8 cellular contexts compared by ENCODE assay signal in the genomic region with DNA sequence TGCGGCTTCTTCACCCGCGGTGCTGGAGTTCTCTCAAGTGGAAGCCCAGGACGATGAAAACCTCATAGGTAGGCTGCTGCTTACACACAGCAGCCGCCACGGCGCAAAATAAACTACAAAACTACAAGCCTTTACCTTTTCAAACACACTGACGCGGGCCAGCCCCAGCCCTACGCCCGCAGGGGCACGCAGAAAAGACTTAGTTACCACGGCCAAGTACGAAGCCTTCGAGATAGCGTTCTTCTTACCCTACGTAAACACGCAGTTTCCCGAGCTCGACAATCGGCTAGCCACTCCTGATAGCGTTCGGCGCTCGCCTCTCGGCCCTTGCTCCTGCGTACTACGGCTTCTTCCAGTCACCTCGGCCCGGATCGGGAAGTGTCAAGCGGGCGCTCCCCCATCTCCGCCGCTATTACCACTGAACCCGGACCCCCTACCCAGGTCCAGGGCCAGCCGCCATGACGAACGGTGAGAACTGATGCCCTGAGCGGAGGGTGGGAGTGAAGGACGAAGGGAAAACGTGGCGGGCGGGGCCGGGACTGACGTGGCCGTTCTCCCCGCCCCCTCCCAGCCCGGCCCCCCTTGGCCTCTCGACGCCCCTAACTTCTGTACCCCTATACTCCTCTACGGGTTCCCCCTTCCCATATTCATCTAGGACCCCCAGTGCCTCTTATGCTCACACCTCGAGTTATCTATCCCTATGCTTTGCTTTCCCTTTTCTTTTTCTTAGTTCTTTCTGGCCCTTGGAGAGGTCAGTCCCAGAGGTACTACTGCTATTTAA. TPM values are rescaled to one million over a fixed set of nuclear protein-coding genes. Genes with fewer than 3 reads are reported as not detected.
A peak's percentile ranks its signal among the peaks of the same experiment; 100 is the strongest.
DNase-seq lines count a peak whose midpoint lies in the region; ATAC-seq and TF ChIP-seq lines count a peak whose summit lies in the region.

A gene (plus strand): TSS at position 350 of the 781 bp plus-strand sequence. CDS start 109 bp downstream, at position 459.

- peak; percentile 57 for TF ChIP-seq POLR2A in GM15510 (IDR thresholded peaks at IDR 0.05; ENCODE audit: borderline replicate concordance, extremely low read depth, insufficient read length)

- H3K4me1 Mint-ChIP-seq in progenitor cell of endocrine pancreas (ENCODE audit: low read depth), result peaks cover 14% of the 10 kb centered on the region

- H3K4me3 Mint-ChIP-seq in progenitor cell of endocrine pancreas (ENCODE audit: low read depth), result peak within 1 kb of the TSS; percentile 86

- no peaks in the 10 kb centered on the region for H3K27me3 Mint-ChIP-seq in progenitor cell of endocrine pancreas

- peak; percentile 90 for DNase-seq in NCI-H1694 (lab: John Stamatoyannopoulos, UW)
- DNase-seq in amniotic epithelial cell (ENCODE audit: low read depth), result peak; percentile 97
- peak; percentile 93 for DNase-seq in left cardiac atrium
- DNase-seq in progenitor cell of endocrine pancreas (ENCODE audit: low spot score, unreplicated experiment), result peak; percentile 68
- DNase-seq in ureter (ENCODE audit: low spot score), result peak; percentile 92

- intact Hi-C loops in T-helper 1 cell treated with Interleukin-12 subunit alpha and Interleukin-12 subunit beta and Interleukin-4 antibody, amounts not matched to agents 30 ng/mL and 1 ng/mL, for 36 hours (cut with micrococcal nuclease), result loop anchor here (1.0 to 5.0 kb wide), 17 partner anchors 10 to 944 kb away; a partner anchor contains a TSS
- intact Hi-C loops in left cardiac atrium (cut with DNase I), result loop anchor here in 1 of 2 donors (10.0 kb wide), 1 partner anchor 124 kb away; a partner anchor contains a TSS

- H3K9me3 Mint-ChIP-seq in progenitor cell of endocrine pancreas (ENCODE audit: low read depth), result no peaks in the 10 kb centered on the region

- peaks cover 13% of the 10 kb centered on the region for H3K36me3 Mint-ChIP-seq in progenitor cell of endocrine pancreas (ENCODE audit: insufficient read depth)

- no peak for TF ChIP-seq CTCF in progenitor cell of endocrine pancreas (IDR thresholded peaks at IDR 0.05; ENCODE audit: unreplicated experiment)

- peak; percentile 80 for ATAC-seq in HG02884 (IDR thresholded peaks at IDR 0.05; ENCODE audit: unreplicated experiment)
- ATAC-seq in left cardiac atrium, result peak; percentile 95 to 96

- peak within 1 kb of the TSS; percentile 98 for H3K27ac Mint-ChIP-seq in progenitor cell of endocrine pancreas

RNA-seq across cellular contexts. Expression of the gene that starts here (rescaled TPM):
- 32.7 and 34.6 TPM in 2 replicates for total RNA-seq in T-helper 1 cell treated with Interleukin-12 subunit alpha and Interleukin-12 subunit beta and Interleukin-4 antibody, amounts not matched to agents 30 ng/mL and 1 ng/mL, for 36 hours
- 10 to 100 TPM; 34.3 to 47.2 TPM for total RNA-seq in left cardiac atrium
- 24.7 and 27.1 TPM in 2 replicates for total RNA-seq in progenitor cell of endocrine pancreas
- 55.1 TPM for total RNA-seq in ureter

Comparison
In these comparisons a context has a peak if more than half of its experiments do, and no peak if none do; other contexts are left out.
1. Peak in every context shown above with its lines: DNase-seq and ATAC-seq.